Comparison of ENCODE assay signal across 22 cellular contexts in the genomic region with DNA sequence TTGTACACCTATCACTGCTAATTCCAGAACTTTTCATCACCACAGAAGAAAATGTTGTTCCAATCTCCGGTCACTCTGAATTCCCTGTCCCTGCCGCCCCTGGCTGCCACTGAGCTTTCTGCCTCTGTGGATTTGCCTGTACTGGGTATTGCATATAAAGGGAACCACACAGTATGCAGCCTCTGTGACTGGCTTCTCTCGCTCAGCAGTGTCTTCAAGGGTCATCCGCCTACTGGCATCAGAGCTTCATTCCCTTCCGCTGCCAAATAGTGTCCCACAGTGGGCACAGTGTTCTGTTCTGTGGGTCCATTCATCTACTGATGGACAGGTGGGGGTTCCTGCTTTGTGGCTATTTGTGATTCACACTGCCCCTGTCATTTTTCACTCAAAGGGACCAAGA.
"Had no signal": no experiment of that assay in that cellular context is flagged by ENCODE, and none has a peak within 500 bp of the region (broad histone marks: within the 10 kb centered on the region; RNA-seq: fewer than 3 reads in every experiment).

No MANE protein-coding gene starts in this region.

- ATAC-seq: activated CD4-positive, CD25-positive, alpha-beta regulatory T cell treated with anti-CD3 and anti-CD28 coated beads, Interleukin-2, amount 50 U/mL, for 24 hours; activated CD8-positive, alpha-beta T cell treated with anti-CD3 and anti-CD28 coated beads for 36 hours; body of pancreas had no signal

- DNase-seq: activated CD4-positive, alpha-beta T cell treated with anti-CD3 and anti-CD28 coated beads for 4 hours; activated CD8-positive, alpha-beta memory T cell treated with anti-CD3 and anti-CD28 coated beads, Interleukin-2, amount 50 U/mL, for 4 hours; activated CD8-positive, alpha-beta T cell treated with anti-CD3 and anti-CD28 coated beads for 36 hours; activated naive CD4-positive, alpha-beta T cell treated with anti-CD3 and anti-CD28 coated beads, Interleukin-2, amount 50 U/mL, for 16 hours; activated naive CD8-positive, alpha-beta T cell treated with anti-CD3 and anti-CD28 coated beads, Interleukin-2, amount 10 ng/mL, durations not matched to agents 7 days and 5 days; NCI-H1092; NCI-H1417 treated with DMSO at 0.1 percent for 48 hours; NCI-H1694; NCI-H2029; NCI-H2107; NCI-H2171 treated with DMSO at 0.1 percent for 48 hours; NCI-H226; NCI-H526; NCI-H774; NK-92 treated with Interleukin-12 subunit alpha and Interleukin-12 subunit beta, amount 100 ng/mL, for 24 hours; Peyer's patch; SHP77 treated with DMSO at 0.1 percent for 48 hours had no signal

- H3K27ac ChIP-seq: ascending aorta, body of pancreas, KMS-11, Peyer's patch, RWPE1 had no signal
